8 cellular contexts compared by ENCODE assay signal in the genomic region with DNA sequence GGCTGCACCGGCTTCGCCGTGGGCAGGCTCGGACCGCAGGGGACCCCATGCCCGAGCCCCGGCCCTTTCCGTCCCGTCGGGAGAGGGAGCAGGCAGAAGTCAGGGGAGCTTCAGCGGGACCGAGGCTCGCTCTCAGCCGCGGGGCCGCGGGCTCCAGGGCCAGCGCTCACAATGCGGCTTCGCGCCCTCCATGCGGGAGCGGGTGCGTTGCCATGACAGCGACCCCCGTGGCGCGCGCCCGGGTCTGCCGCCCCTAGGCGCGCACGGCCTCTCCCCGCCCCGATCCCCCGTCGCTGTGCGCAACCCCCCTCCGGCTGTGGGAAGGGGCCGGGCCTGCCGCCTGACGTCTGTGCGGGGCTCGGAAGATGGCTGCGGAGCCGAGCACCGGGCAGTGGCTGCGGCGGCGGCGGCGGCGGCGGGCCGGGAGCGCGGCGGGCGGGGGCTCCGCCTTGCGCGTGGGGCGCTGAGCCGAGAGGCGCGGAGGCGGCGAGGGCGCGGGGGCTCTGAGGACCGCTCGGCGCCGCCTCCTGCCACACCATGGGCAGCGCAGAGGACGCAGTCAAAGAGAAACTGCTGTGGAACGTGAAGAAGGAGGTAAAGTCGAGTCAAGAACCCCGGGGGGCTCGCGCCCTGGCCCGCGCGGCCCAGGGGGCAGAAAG. TPM values are rescaled to one million over a fixed set of nuclear protein-coding genes. Genes with fewer than 3 reads are reported as not detected.
DNase-seq lines count a peak whose midpoint lies in the region; ATAC-seq, FAIRE-seq and TF ChIP-seq lines count a peak whose summit lies in the region.

A gene with protein sequence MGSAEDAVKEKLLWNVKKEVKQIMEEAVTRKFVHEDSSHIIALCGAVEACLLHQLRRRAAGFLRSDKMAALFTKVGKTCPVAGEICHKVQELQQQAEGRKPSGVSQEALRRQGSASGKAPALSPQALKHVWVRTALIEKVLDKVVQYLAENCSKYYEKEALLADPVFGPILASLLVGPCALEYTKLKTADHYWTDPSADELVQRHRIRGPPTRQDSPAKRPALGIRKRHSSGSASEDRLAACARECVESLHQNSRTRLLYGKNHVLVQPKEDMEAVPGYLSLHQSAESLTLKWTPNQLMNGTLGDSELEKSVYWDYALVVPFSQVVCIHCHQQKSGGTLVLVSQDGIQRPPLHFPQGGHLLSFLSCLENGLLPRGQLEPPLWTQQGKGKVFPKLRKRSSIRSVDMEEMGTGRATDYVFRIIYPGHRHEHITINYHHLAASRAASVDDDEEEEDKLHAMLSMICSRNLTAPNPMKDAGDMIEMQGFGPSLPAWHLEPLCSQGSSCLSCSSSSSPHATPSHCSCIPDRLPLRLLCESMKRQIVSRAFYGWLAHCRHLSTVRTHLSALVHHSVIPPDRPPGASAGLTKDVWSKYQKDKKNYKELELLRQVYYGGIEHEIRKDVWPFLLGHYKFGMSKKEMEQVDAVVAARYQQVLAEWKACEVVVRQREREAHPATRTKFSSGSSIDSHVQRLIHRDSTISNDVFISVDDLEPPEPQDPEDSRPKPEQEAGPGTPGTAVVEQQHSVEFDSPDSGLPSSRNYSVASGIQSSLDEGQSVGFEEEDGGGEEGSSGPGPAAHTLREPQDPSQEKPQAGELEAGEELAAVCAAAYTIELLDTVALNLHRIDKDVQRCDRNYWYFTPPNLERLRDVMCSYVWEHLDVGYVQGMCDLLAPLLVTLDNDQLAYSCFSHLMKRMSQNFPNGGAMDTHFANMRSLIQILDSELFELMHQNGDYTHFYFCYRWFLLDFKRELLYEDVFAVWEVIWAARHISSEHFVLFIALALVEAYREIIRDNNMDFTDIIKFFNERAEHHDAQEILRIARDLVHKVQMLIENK (plus strand): TSS at position 350 of the 659 bp plus-strand sequence. CDS start 188 bp downstream, at position 538.

- no peak for FAIRE-seq in urothelium cell line (lab: Jason Lieb, UNC)

- peak within 1 kb of the TSS; percentile 84 to 97 for H3K27ac ChIP-seq in prostate gland

- peaks cover 21% of the 10 kb centered on the region for H3K4me1 Mint-ChIP-seq in T-helper 1 cell treated with Interleukin-12 subunit alpha and Interleukin-12 subunit beta and Interleukin-4 antibody, amounts not matched to agents 30 μg/mL and 1 μg/mL, for 36 hours (ENCODE audit: low read depth)

- peaks cover 4% of the 10 kb centered on the region for H3K36me3 Mint-ChIP-seq in T-helper 1 cell treated with Interleukin-12 subunit alpha and Interleukin-12 subunit beta and Interleukin-4 antibody, amounts not matched to agents 30 μg/mL and 1 μg/mL, for 36 hours (ENCODE audit: low read depth)

- intact Hi-C loops in left cardiac atrium (cut with DNase I) (no loop called here), prostate gland (cut with DNase I) (loop anchor here (2.0 kb wide), 1 partner anchor 282 kb away; a partner anchor contains a TSS)

- H3K4me3 Mint-ChIP-seq in T-helper 1 cell treated with Interleukin-12 subunit alpha and Interleukin-12 subunit beta and Interleukin-4 antibody, amounts not matched to agents 30 μg/mL and 1 μg/mL, for 36 hours: peak within 1 kb of the TSS; percentile 100

- no peak for TF ChIP-seq POLR2A in prostate gland (IDR thresholded peaks at IDR 0.05)

- H3K36me3 ChIP-seq in prostate gland: peaks cover 0 to 12% of the 10 kb centered on the region in 2 donors

- peak; percentile 32 to 75 (median 72) for DNase-seq in NCI-H1417 (lab: John Stamatoyannopoulos, UW)
- DNase-seq in NCI-H1417 treated with DMSO at 0.1 percent for 48 hours (lab: John Stamatoyannopoulos, UW): no peak
- DNase-seq in Jurkat, Clone E6-1 (ENCODE audit: low read depth, low spot score): peak; percentile 65
- peak; percentile 31 for DNase-seq in amniotic epithelial cell (ENCODE audit: low read depth)
- peak; percentile 77 for DNase-seq in left cardiac atrium
- peak; percentile 55 for DNase-seq in prostate gland (ENCODE audit: low spot score)
- DNase-seq in urothelium cell line (ENCODE audit: low spot score): peak; percentile 71

- no peaks in the 10 kb centered on the region for H3K27me3 Mint-ChIP-seq in T-helper 1 cell treated with Interleukin-12 subunit alpha and Interleukin-12 subunit beta and Interleukin-4 antibody, amounts not matched to agents 30 μg/mL and 1 μg/mL, for 36 hours (ENCODE audit: low read depth)

- peak; percentile 80 to 85 for ATAC-seq in left cardiac atrium

- TF ChIP-seq CTCF in prostate gland (IDR thresholded peaks at IDR 0.05): no peak

- peak within 1 kb of the TSS; percentile 92 for H3K27ac Mint-ChIP-seq in T-helper 1 cell treated with Interleukin-12 subunit alpha and Interleukin-12 subunit beta and Interleukin-4 antibody, amounts not matched to agents 30 μg/mL and 1 μg/mL, for 36 hours

- H3K4me3 ChIP-seq in Jurkat, Clone E6-1 (ENCODE audit: low read length): peak within 1 kb of the TSS; percentile 84
- peak within 1 kb of the TSS; percentile 71 to 89 for H3K4me3 ChIP-seq in prostate gland

- H3K27me3 ChIP-seq in prostate gland (replicated peaks; ENCODE audit: insufficient read depth): no peaks in the 10 kb centered on the region

- no peaks in the 10 kb centered on the region for H3K9me3 ChIP-seq in prostate gland

- no peaks in the 10 kb centered on the region for H3K9me3 Mint-ChIP-seq in T-helper 1 cell treated with Interleukin-12 subunit alpha and Interleukin-12 subunit beta and Interleukin-4 antibody, amounts not matched to agents 30 μg/mL and 1 μg/mL, for 36 hours

- WGBS in prostate gland: under 1% methylated on average over 43 of the region's 85 CpGs

- no peaks in the 10 kb centered on the region for H3K4me1 ChIP-seq in prostate gland (replicated peaks)

RNA-seq across cellular contexts. Expression of the gene that starts here (rescaled TPM):
- polyA plus RNA-seq in Jurkat, Clone E6-1 (2012; ENCODE audit: insufficient read depth, insufficient read length): 56.2 TPM
- total RNA-seq in left cardiac atrium (10 to 100 TPM; 30.7 to 35.5 TPM), prostate gland (100 to 1,000 TPM; 118 to 172 TPM)
